Comparison of ENCODE assay signal across 22 cellular contexts in the genomic region with DNA sequence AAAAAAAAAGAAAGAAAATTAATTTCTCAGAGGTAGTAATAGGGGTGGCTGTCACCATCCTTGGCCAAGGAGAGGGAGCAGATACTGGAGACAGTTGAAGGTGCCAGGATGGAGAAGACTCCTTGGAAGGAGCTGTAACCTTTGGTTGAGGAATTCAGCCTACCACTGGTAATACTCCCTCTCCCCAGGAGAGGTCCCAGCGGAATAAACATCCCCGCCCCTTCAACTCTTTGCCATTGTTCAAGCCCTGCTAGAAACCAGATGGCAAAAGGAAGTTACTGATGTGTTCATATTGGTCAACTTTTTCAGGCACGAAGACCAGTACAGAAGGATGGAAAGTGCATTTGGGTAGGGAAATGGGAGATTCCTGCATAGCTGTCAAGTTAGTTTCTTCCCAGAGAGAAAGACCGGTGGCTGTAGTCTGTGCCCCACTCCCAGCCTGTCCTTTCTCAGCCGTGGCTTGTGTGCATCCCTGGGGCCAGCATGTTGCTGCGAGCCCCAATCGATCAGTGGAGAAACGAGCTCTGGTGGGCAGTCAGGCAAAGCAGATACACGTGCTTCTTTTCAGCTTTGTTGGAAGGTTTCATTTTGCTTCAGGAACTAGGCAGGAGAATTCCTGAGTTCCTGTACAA.
A peak's percentile ranks its signal among the peaks of the same experiment; 100 is the strongest.
DNase-seq lines count a peak whose midpoint lies in the region; ATAC-seq and TF ChIP-seq lines count a peak whose summit lies in the region.
"Had no signal": no experiment of that assay in that cellular context is flagged by ENCODE, and none has a peak within 500 bp of the region (broad histone marks: within the 10 kb centered on the region; RNA-seq: fewer than 3 reads in every experiment).

No MANE protein-coding gene starts in this region.

- H3K4me1 Mint-ChIP-seq in GM23338 (peaks cover 27% of the 10 kb centered on the region), progenitor cell of endocrine pancreas (ENCODE audit: low read depth) (peaks cover 13% of the 10 kb centered on the region), mesothelial cell of epicardium (peaks cover 25% of the 10 kb centered on the region)
- H3K4me1 Mint-ChIP-seq: activated CD4-positive, alpha-beta T cell treated with anti-CD3 and anti-CD28 coated beads, Interleukin-2, amount 10 ng/mL, durations not matched to agents 7 days and 5 days had no signal

- H3K79me2 ChIP-seq in GM23338 (replicated peaks; ENCODE audit: insufficient read depth) (no peaks in the 10 kb centered on the region), mammary epithelial cell (ENCODE audit: insufficient read depth, low read length) (no peaks in the 10 kb centered on the region)

- TF ChIP-seq POLR2A in NB4 (IDR thresholded peaks at IDR 0.05; ENCODE audit: extremely low read depth, insufficient read length): no peak

- H3F3A ChIP-seq in GM23338 (replicated peaks; ENCODE audit: low read depth): no peaks in the 10 kb centered on the region

- H3K4me1 ChIP-seq in GM23338 (ENCODE audit: insufficient read depth): peaks cover 13% of the 10 kb centered on the region; the same call in 1 of the 2 replicates
- H3K4me1 ChIP-seq in mammary epithelial cell (ENCODE audit: insufficient read depth, low read length): peaks cover 31% of the 10 kb centered on the region
- H3K4me1 ChIP-seq: prostate gland had no signal

- in situ Hi-C loops in mammary epithelial cell (cut with MboI; ENCODE audit: low sequenced_read_pairs in 2 of 2): no loop called here

- H3K27ac Mint-ChIP-seq in GM23338 (no peak overlapping the region; the same call in 1 of the 2 replicates), progenitor cell of endocrine pancreas (no peak overlapping the region), mesothelial cell of epicardium (no peak overlapping the region)
- H3K27ac Mint-ChIP-seq: activated CD4-positive, alpha-beta T cell treated with anti-CD3 and anti-CD28 coated beads, Interleukin-2, amount 10 ng/mL, durations not matched to agents 7 days and 5 days; B cell; naive thymus-derived CD8-positive, alpha-beta T cell had no signal

- H3K36me3 Mint-ChIP-seq in GM23338 (ENCODE audit: low read depth): no peaks in the 10 kb centered on the region
- no peaks in the 10 kb centered on the region for H3K36me3 Mint-ChIP-seq in progenitor cell of endocrine pancreas (ENCODE audit: insufficient read depth)
- H3K36me3 Mint-ChIP-seq in mesothelial cell of epicardium: no peaks in the 10 kb centered on the region

- H2AFZ ChIP-seq in GM23338 (peak overlapping the region; percentile 67; the same call in 1 of the 2 replicates), mammary epithelial cell (ENCODE audit: low read depth, low read length) (peak overlapping the region; percentile 73)

- no peaks in the 10 kb centered on the region for H3K36me3 ChIP-seq in GM23338 (ENCODE audit: insufficient read depth)
- H3K36me3 ChIP-seq in mammary epithelial cell (ENCODE audit: insufficient read depth, low read length): no peaks in the 10 kb centered on the region
- H3K36me3 ChIP-seq: MG63, prostate gland had no signal

- H3K27me3 ChIP-seq in GM23338 (ENCODE audit: insufficient read depth) (no peaks in the 10 kb centered on the region), mammary epithelial cell (ENCODE audit: insufficient read depth, low read length) (no peaks in the 10 kb centered on the region)
- H3K27me3 ChIP-seq: MG63 had no signal

- H3K27ac ChIP-seq in GM23338 (ENCODE audit: low read depth): no peak overlapping the region
- H3K27ac ChIP-seq in mammary epithelial cell (ENCODE audit: insufficient read depth, low read depth, low read length): peak overlapping the region; percentile 87
- H3K27ac ChIP-seq: prostate gland, skin epidermis had no signal

- no peak overlapping the region for H3K4me2 ChIP-seq in GM23338
- H3K4me2 ChIP-seq in mammary epithelial cell (ENCODE audit: insufficient read depth, low read depth, low read length): no peak overlapping the region

- ATAC-seq in GM23338 (peak; percentile 92), GM18517 (IDR thresholded peaks at IDR 0.05; ENCODE audit: unreplicated experiment) (no peak), HG03097 (IDR thresholded peaks at IDR 0.05; ENCODE audit: low FRiP score, unreplicated experiment) (no peak)
- ATAC-seq: naive thymus-derived CD8-positive, alpha-beta T cell; SK-N-SH treated with all-trans-retinoic acid at 6 μM for 48 hours had no signal

- H3K9me2 ChIP-seq in GM23338 (ENCODE audit: insufficient read depth): no peaks in the 10 kb centered on the region

- H3K4me3 ChIP-seq in GM23338 (no peak overlapping the region), NB4 (ENCODE audit: low read depth, low read length) (no peak overlapping the region), mammary epithelial cell (replicated peaks in 1 of 3; ENCODE audit: insufficient read depth in 1 of 3, low read depth in 2 of 3, low read length in 3 of 3) (no peak overlapping the region)
- H3K4me3 ChIP-seq: MG63, prostate gland, skin epidermis had no signal

- H3K27me3 Mint-ChIP-seq in GM23338 (ENCODE audit: insufficient read depth, low read depth, poor library complexity) (peaks cover 5% of the 10 kb centered on the region), progenitor cell of endocrine pancreas (peaks cover 11% of the 10 kb centered on the region), mesothelial cell of epicardium (ENCODE audit: low read depth) (peaks cover 2% of the 10 kb centered on the region)
- H3K27me3 Mint-ChIP-seq: activated CD4-positive, alpha-beta T cell treated with anti-CD3 and anti-CD28 coated beads, Interleukin-2, amount 10 ng/mL, durations not matched to agents 7 days and 5 days; B cell; central memory CD8-positive, alpha-beta T cell; naive thymus-derived CD8-positive, alpha-beta T cell had no signal

- H4K20me1 ChIP-seq in GM23338 (replicated peaks; ENCODE audit: insufficient read depth) (no peaks in the 10 kb centered on the region), mammary epithelial cell (ENCODE audit: insufficient read depth, low read length) (no peaks in the 10 kb centered on the region)

- dilution Hi-C loops in mammary epithelial cell (cut with HindIII; ENCODE audit: low sequenced_read_pairs): no loop called here

- no peak overlapping the region for H3K4me3 Mint-ChIP-seq in GM23338
- H3K4me3 Mint-ChIP-seq in progenitor cell of endocrine pancreas (ENCODE audit: low read depth): no peak overlapping the region
- no peak overlapping the region for H3K4me3 Mint-ChIP-seq in mesothelial cell of epicardium
- H3K4me3 Mint-ChIP-seq: activated CD4-positive, alpha-beta T cell treated with anti-CD3 and anti-CD28 coated beads, Interleukin-2, amount 10 ng/mL, durations not matched to agents 7 days and 5 days; B cell; central memory CD8-positive, alpha-beta T cell; naive thymus-derived CD8-positive, alpha-beta T cell had no signal

- no peaks in the 10 kb centered on the region for H3K9me3 Mint-ChIP-seq in GM23338
- H3K9me3 Mint-ChIP-seq in progenitor cell of endocrine pancreas (ENCODE audit: low read depth): no peaks in the 10 kb centered on the region
- no peaks in the 10 kb centered on the region for H3K9me3 Mint-ChIP-seq in mesothelial cell of epicardium
- H3K9me3 Mint-ChIP-seq: central memory CD8-positive, alpha-beta T cell had no signal

- TF ChIP-seq CTCF in GM23338 (conservative IDR thresholded peaks at IDR 0.05; ENCODE audit: low read depth in 2 of 2) (peak; percentile 42 to 53), NB4 (IDR thresholded peaks at IDR 0.05; ENCODE audit: low read depth, low read length) (peak; percentile 41), mammary epithelial cell (conservative IDR thresholded peaks at IDR 0.05 in 1 of 2, IDR thresholded peaks at IDR 0.05 in 1 of 2; ENCODE audit: extremely low read depth in 1 of 2, insufficient read depth in 1 of 2, low read depth in 1 of 2, low read length in 2 of 2) (peak in 1 of 2 donors; percentile 21), progenitor cell of endocrine pancreas (IDR thresholded peaks at IDR 0.05; ENCODE audit: unreplicated experiment) (peak; percentile 37), mesothelial cell of epicardium (IDR thresholded peaks at IDR 0.05; ENCODE audit: unreplicated experiment) (no peak)

- H3K9ac ChIP-seq in mammary epithelial cell (ENCODE audit: insufficient read depth, low read length): no peak overlapping the region

- intact Hi-C loops in mammary epithelial cell (cut with micrococcal nuclease): loop anchor here (10.0 kb wide), 1 partner anchor 606 kb away; no protein-coding TSS in a partner anchor

- DNase-seq in GM23338 (ENCODE audit: low spot score): peak; percentile 63
- DNase-seq in NB4 (ENCODE audit: low read depth): peak; percentile 70
- DNase-seq in mammary epithelial cell: no peak
- DNase-seq in progenitor cell of endocrine pancreas (ENCODE audit: low spot score, unreplicated experiment): no peak
- DNase-seq in mesothelial cell of epicardium (ENCODE audit: low spot score in 2 of 2, unreplicated experiment in 2 of 2): no peak
- DNase-seq: activated CD4-positive, alpha-beta T cell treated with anti-CD3 and anti-CD28 coated beads, Interleukin-2, amount 10 ng/mL, durations not matched to agents 7 days and 5 days; activated CD8-positive, alpha-beta memory T cell treated with anti-CD3 and anti-CD28 coated beads, Interleukin-2, amount 50 U/mL, for 4 hours; activated gamma-delta T cell; effector CD4-positive, alpha-beta T cell; head of caudate nucleus; MG63; naive thymus-derived CD8-positive, alpha-beta T cell; NCI-H1930; NCI-H524 treated with DMSO at 0.1 percent for 48 hours; stimulated activated CD4-positive, alpha-beta T cell treated with anti-CD3 and anti-CD28 coated beads, Interleukin-2, amount 100 ng/mL, for 48 hours had no signal

- CTCF ChIA-PET in mammary epithelial cell (lab: Charles Lee; ENCODE audit: low non-redundant PET): no interaction called here

- no peaks in the 10 kb centered on the region for H3K9me3 ChIP-seq in mammary epithelial cell (replicated peaks; ENCODE audit: insufficient read depth, low read length)
- H3K9me3 ChIP-seq: MG63, prostate gland had no signal

- no TSS peak for BruUV-seq in mammary epithelial cell (replicated peaks; lab: Mats Ljungman, UMichigan)

- 81% methylated on average over 7 of the region's 9 CpGs for WGBS in mammary epithelial cell (ENCODE audit: low coverage, missing lambda C conversion rate)

TF ChIP-seq in GM23338, 12 proteins besides CTCF, POLR2A, EP300 and RAD21 (continues in another document):
- TF ChIP-seq, protein P1, sequence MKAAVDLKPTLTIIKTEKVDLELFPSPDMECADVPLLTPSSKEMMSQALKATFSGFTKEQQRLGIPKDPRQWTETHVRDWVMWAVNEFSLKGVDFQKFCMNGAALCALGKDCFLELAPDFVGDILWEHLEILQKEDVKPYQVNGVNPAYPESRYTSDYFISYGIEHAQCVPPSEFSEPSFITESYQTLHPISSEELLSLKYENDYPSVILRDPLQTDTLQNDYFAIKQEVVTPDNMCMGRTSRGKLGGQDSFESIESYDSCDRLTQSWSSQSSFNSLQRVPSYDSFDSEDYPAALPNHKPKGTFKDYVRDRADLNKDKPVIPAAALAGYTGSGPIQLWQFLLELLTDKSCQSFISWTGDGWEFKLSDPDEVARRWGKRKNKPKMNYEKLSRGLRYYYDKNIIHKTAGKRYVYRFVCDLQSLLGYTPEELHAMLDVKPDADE (IDR thresholded peaks at IDR 0.05): no peak

Comparison
In these comparisons a context has a peak if more than half of its experiments do, and no peak if none do; other contexts are left out.
1. DNase-seq: peak in GM23338 (single experiment) and NB4 (single experiment); none in mammary epithelial cell (single experiment), progenitor cell of endocrine pancreas (single experiment) and mesothelial cell of epicardium (0 of 2).